ENCODE assay signal across 1 cellular context in the genomic region with DNA sequence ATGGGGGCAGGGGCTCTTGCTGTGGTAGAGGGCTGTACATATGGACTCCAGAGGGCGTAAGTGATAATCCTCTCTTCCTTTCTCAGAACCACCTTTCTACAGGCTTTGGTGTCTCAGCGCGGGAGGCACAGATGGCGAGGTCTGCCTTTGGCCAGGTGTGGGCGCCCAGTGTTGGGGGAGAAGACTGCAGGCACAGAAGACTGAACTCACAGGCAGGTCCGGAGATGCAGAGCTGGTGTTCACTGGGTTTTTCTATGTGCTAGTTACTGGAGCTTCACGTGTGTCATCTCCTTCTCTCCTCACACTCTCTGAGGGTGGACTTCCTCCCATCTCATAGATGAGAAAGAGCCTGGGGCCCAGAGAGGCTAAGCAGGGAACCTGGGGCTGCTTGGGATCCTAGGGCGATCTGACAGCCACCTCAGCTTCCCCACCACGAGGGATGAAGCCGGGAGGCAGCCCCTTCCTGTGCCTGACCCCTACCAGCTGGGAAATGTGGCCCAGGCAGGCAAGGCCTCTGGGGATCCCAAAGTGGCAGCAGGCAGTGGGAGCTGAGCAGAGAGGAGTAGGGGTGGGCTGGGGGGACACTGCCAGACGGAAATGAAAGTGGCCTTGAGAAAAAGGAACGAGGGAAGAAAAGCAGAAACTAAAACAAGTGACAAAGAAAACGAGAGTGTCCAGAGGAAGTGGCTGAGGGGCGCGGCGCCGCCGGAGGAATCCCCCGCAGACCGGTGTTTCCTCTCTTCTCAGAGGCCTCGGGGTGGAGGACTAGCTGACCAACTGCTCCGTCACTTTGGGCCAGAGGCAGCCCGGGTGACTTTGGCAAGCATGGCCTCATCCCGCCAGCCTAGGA.
TF ChIP-seq lines count a peak whose summit lies in the region.

No MANE protein-coding gene starts in this region.

TF ChIP-seq in GM12878, 131 proteins besides CTCF, POLR2A, EP300 and RAD21 (continued from another document and continues in another):
- TF ChIP-seq, protein P1, sequence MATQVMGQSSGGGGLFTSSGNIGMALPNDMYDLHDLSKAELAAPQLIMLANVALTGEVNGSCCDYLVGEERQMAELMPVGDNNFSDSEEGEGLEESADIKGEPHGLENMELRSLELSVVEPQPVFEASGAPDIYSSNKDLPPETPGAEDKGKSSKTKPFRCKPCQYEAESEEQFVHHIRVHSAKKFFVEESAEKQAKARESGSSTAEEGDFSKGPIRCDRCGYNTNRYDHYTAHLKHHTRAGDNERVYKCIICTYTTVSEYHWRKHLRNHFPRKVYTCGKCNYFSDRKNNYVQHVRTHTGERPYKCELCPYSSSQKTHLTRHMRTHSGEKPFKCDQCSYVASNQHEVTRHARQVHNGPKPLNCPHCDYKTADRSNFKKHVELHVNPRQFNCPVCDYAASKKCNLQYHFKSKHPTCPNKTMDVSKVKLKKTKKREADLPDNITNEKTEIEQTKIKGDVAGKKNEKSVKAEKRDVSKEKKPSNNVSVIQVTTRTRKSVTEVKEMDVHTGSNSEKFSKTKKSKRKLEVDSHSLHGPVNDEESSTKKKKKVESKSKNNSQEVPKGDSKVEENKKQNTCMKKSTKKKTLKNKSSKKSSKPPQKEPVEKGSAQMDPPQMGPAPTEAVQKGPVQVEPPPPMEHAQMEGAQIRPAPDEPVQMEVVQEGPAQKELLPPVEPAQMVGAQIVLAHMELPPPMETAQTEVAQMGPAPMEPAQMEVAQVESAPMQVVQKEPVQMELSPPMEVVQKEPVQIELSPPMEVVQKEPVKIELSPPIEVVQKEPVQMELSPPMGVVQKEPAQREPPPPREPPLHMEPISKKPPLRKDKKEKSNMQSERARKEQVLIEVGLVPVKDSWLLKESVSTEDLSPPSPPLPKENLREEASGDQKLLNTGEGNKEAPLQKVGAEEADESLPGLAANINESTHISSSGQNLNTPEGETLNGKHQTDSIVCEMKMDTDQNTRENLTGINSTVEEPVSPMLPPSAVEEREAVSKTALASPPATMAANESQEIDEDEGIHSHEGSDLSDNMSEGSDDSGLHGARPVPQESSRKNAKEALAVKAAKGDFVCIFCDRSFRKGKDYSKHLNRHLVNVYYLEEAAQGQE (IDR thresholded peaks at IDR 0.05; ENCODE audit: low read depth, low read length) = no peak
- TF ChIP-seq, protein P2, sequence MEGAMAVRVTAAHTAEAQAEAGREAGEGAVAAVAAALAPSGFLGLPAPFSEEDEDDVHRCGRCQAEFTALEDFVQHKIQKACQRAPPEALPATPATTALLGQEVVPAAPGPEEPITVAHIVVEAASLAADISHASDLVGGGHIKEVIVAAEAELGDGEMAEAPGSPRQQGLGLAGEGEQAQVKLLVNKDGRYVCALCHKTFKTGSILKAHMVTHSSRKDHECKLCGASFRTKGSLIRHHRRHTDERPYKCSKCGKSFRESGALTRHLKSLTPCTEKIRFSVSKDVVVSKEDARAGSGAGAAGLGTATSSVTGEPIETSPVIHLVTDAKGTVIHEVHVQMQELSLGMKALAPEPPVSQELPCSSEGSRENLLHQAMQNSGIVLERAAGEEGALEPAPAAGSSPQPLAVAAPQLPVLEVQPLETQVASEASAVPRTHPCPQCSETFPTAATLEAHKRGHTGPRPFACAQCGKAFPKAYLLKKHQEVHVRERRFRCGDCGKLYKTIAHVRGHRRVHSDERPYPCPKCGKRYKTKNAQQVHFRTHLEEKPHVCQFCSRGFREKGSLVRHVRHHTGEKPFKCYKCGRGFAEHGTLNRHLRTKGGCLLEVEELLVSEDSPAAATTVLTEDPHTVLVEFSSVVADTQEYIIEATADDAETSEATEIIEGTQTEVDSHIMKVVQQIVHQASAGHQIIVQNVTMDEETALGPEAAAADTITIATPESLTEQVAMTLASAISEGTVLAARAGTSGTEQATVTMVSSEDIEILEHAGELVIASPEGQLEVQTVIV (IDR thresholded peaks at IDR 0.05; ENCODE audit: borderline replicate concordance, partially characterized antibody) = no peak
- TF ChIP-seq HDGF (IDR thresholded peaks at IDR 0.05) (no peak), FOXK2 (IDR thresholded peaks at IDR 0.05) (no peak), EZH2 (IDR thresholded peaks at IDR 0.05; ENCODE audit: borderline replicate concordance, control insufficient read depth, low read depth, low read length) (no peak), HDAC2 (IDR thresholded peaks at IDR 0.05) (no peak), HCFC1 (IDR thresholded peaks at IDR 0.05; ENCODE audit: low read length) (no peak), YY1 (IDR thresholded peaks at IDR 0.05; ENCODE audit: low read depth, low read length) (no peak), KDM1A (IDR thresholded peaks at IDR 0.05; ENCODE audit: borderline replicate concordance) (no peak), IKZF1 (conservative IDR thresholded peaks at IDR 0.05) (peak; percentile 98), SUPT20H (IDR thresholded peaks at IDR 0.05; ENCODE audit: borderline replicate concordance, control insufficient read depth, low read depth, low read length) (no peak), MTA2 (IDR thresholded peaks at IDR 0.05; ENCODE audit: low read depth) (peak; percentile 83), ATF7 (IDR thresholded peaks at IDR 0.05; ENCODE audit: low read depth) (peak; percentile 72), NFYA (IDR thresholded peaks at IDR 0.05; ENCODE audit: borderline replicate concordance, low read depth, low read length) (no peak), BRCA1 (IDR thresholded peaks at IDR 0.05; ENCODE audit: low read depth, low read length) (no peak), NRF1 (conservative IDR thresholded peaks at IDR 0.05; ENCODE audit: low read depth, low read length) (no peak), CBFB (IDR thresholded peaks at IDR 0.05; ENCODE audit: low read depth) (no peak), IKZF2 (IDR thresholded peaks at IDR 0.05) (peak; percentile 93 to 94), HDAC6 (IDR thresholded peaks at IDR 0.05; ENCODE audit: unreplicated experiment) (no peak), MEF2B (IDR thresholded peaks at IDR 0.05; ENCODE audit: partially characterized antibody, poor library complexity, severe bottlenecking) (peak; percentile 93), ESRRA (IDR thresholded peaks at IDR 0.05; ENCODE audit: low read length) (no peak), POLR2AphosphoS5 (IDR thresholded peaks at IDR 0.05; ENCODE audit: low read length) (peak; percentile 54; the same call in 1 of the 2 replicates), ZZZ3 (IDR thresholded peaks at IDR 0.05; ENCODE audit: control insufficient read depth, insufficient read length, low read depth) (no peak), ZBED1 (IDR thresholded peaks at IDR 0.05; ENCODE audit: borderline replicate concordance) (no peak), MYC (IDR thresholded peaks at IDR 0.05; ENCODE audit: insufficient read depth, insufficient read length, insufficient replicate concordance, low read length, severe bottlenecking) (no peak)
- TF ChIP-seq, protein P3, sequence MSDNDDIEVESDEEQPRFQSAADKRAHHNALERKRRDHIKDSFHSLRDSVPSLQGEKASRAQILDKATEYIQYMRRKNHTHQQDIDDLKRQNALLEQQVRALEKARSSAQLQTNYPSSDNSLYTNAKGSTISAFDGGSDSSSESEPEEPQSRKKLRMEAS (IDR thresholded peaks at IDR 0.05; ENCODE audit: low read depth, low read length) = peak; percentile 48
- TF ChIP-seq, protein P4, sequence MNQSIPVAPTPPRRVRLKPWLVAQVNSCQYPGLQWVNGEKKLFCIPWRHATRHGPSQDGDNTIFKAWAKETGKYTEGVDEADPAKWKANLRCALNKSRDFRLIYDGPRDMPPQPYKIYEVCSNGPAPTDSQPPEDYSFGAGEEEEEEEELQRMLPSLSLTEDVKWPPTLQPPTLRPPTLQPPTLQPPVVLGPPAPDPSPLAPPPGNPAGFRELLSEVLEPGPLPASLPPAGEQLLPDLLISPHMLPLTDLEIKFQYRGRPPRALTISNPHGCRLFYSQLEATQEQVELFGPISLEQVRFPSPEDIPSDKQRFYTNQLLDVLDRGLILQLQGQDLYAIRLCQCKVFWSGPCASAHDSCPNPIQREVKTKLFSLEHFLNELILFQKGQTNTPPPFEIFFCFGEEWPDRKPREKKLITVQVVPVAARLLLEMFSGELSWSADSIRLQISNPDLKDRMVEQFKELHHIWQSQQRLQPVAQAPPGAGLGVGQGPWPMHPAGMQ (IDR thresholded peaks at IDR 0.05; ENCODE audit: borderline replicate concordance) = no peak
- TF ChIP-seq, protein P5, sequence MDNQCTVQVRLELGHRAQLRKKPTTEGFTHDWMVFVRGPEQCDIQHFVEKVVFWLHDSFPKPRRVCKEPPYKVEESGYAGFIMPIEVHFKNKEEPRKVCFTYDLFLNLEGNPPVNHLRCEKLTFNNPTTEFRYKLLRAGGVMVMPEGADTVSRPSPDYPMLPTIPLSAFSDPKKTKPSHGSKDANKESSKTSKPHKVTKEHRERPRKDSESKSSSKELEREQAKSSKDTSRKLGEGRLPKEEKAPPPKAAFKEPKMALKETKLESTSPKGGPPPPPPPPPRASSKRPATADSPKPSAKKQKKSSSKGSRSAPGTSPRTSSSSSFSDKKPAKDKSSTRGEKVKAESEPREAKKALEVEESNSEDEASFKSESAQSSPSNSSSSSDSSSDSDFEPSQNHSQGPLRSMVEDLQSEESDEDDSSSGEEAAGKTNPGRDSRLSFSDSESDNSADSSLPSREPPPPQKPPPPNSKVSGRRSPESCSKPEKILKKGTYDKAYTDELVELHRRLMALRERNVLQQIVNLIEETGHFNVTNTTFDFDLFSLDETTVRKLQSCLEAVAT (IDR thresholded peaks at IDR 0.05) = peak; percentile 60
- TF ChIP-seq, protein P6, sequence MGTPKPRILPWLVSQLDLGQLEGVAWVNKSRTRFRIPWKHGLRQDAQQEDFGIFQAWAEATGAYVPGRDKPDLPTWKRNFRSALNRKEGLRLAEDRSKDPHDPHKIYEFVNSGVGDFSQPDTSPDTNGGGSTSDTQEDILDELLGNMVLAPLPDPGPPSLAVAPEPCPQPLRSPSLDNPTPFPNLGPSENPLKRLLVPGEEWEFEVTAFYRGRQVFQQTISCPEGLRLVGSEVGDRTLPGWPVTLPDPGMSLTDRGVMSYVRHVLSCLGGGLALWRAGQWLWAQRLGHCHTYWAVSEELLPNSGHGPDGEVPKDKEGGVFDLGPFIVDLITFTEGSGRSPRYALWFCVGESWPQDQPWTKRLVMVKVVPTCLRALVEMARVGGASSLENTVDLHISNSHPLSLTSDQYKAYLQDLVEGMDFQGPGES (IDR thresholded peaks at IDR 0.05) = no peak
- TF ChIP-seq, protein P7, sequence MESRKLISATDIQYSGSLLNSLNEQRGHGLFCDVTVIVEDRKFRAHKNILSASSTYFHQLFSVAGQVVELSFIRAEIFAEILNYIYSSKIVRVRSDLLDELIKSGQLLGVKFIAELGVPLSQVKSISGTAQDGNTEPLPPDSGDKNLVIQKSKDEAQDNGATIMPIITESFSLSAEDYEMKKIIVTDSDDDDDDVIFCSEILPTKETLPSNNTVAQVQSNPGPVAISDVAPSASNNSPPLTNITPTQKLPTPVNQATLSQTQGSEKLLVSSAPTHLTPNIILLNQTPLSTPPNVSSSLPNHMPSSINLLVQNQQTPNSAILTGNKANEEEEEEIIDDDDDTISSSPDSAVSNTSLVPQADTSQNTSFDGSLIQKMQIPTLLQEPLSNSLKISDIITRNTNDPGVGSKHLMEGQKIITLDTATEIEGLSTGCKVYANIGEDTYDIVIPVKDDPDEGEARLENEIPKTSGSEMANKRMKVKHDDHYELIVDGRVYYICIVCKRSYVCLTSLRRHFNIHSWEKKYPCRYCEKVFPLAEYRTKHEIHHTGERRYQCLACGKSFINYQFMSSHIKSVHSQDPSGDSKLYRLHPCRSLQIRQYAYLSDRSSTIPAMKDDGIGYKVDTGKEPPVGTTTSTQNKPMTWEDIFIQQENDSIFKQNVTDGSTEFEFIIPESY (IDR thresholded peaks at IDR 0.05) = no peak
- TF ChIP-seq, protein P8, sequence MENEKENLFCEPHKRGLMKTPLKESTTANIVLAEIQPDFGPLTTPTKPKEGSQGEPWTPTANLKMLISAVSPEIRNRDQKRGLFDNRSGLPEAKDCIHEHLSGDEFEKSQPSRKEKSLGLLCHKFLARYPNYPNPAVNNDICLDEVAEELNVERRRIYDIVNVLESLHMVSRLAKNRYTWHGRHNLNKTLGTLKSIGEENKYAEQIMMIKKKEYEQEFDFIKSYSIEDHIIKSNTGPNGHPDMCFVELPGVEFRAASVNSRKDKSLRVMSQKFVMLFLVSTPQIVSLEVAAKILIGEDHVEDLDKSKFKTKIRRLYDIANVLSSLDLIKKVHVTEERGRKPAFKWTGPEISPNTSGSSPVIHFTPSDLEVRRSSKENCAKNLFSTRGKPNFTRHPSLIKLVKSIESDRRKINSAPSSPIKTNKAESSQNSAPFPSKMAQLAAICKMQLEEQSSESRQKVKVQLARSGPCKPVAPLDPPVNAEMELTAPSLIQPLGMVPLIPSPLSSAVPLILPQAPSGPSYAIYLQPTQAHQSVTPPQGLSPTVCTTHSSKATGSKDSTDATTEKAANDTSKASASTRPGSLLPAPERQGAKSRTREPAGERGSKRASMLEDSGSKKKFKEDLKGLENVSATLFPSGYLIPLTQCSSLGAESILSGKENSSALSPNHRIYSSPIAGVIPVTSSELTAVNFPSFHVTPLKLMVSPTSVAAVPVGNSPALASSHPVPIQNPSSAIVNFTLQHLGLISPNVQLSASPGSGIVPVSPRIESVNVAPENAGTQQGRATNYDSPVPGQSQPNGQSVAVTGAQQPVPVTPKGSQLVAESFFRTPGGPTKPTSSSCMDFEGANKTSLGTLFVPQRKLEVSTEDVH (IDR thresholded peaks at IDR 0.05; ENCODE audit: low read depth, partially characterized antibody) = no peak
- TF ChIP-seq, protein P9, sequence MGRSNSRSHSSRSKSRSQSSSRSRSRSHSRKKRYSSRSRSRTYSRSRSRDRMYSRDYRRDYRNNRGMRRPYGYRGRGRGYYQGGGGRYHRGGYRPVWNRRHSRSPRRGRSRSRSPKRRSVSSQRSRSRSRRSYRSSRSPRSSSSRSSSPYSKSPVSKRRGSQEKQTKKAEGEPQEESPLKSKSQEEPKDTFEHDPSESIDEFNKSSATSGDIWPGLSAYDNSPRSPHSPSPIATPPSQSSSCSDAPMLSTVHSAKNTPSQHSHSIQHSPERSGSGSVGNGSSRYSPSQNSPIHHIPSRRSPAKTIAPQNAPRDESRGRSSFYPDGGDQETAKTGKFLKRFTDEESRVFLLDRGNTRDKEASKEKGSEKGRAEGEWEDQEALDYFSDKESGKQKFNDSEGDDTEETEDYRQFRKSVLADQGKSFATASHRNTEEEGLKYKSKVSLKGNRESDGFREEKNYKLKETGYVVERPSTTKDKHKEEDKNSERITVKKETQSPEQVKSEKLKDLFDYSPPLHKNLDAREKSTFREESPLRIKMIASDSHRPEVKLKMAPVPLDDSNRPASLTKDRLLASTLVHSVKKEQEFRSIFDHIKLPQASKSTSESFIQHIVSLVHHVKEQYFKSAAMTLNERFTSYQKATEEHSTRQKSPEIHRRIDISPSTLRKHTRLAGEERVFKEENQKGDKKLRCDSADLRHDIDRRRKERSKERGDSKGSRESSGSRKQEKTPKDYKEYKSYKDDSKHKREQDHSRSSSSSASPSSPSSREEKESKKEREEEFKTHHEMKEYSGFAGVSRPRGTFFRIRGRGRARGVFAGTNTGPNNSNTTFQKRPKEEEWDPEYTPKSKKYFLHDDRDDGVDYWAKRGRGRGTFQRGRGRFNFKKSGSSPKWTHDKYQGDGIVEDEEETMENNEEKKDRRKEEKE (IDR thresholded peaks at IDR 0.05) = no peak
- TF ChIP-seq, protein P10, sequence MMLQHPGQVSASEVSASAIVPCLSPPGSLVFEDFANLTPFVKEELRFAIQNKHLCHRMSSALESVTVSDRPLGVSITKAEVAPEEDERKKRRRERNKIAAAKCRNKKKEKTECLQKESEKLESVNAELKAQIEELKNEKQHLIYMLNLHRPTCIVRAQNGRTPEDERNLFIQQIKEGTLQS (IDR thresholded peaks at IDR 0.05; ENCODE audit: borderline replicate concordance, extremely low read depth, low read depth, low read length) = no peak
